ENCODE assay signal across 18 cellular contexts in the genomic region with DNA sequence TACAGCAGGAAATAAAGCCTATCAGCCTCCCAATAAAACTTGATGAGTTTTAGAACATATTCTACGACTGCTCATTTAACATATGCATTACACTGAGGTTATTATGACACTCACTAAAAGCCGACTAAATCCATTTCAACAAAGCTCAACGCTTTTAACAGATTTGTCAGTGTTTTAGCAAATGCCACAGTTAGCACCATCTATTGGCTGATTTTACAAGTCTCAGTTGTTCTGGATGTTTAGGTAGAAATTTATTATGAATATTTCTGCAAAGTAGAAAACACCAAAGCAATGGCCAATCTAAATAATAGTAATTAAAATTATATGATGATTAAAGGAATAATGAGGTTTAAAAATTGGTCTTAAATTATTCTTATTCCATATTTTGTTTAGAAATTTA.
DNase-seq lines count a peak whose midpoint lies in the region; ATAC-seq and TF ChIP-seq lines count a peak whose summit lies in the region.
"Had no signal": no experiment of that assay in that cellular context is flagged by ENCODE, and none has a peak within 500 bp of the region (broad histone marks: within the 10 kb centered on the region; RNA-seq: fewer than 3 reads in every experiment).

No MANE protein-coding gene starts in this region.

- no peaks in the 10 kb centered on the region for H3K9me2 ChIP-seq in SK-N-SH

- H3K27ac ChIP-seq in SK-N-SH (ENCODE audit: low read depth in 2 of 2, low read length in 1 of 2) (no peak overlapping the region), foreskin keratinocyte (no peak overlapping the region)
- H3K27ac ChIP-seq: BLaER1 treated with 17β-estradiol and CSF1 and Interleukin-3, amounts not matched to agents 10 nM and 100 nM had no signal

- peak; percentile 25; the same call in 1 of the 2 replicates for TF ChIP-seq CTCF in SK-N-SH (IDR thresholded peaks at IDR 0.05)
- TF ChIP-seq CTCF in foreskin keratinocyte (conservative IDR thresholded peaks at IDR 0.05): peak; percentile 26

- no peaks in the 10 kb centered on the region for H3K79me2 ChIP-seq in SK-N-SH (ENCODE audit: insufficient read depth)

- H3K9me3 ChIP-seq in SK-N-SH: no peaks in the 10 kb centered on the region

- no peak overlapping the region for H3K9ac ChIP-seq in SK-N-SH
- H3K9ac ChIP-seq: BLaER1 treated with 17β-estradiol and CSF1 and Interleukin-3, amounts not matched to agents 10 nM and 100 nM had no signal

- TF ChIP-seq EP300 in SK-N-SH (IDR thresholded peaks at IDR 0.05; ENCODE audit: borderline replicate concordance in 1 of 2, low read depth in 1 of 2, low read length in 1 of 2): no peak

- H3K27me3 ChIP-seq in SK-N-SH (ENCODE audit: insufficient read depth): no peaks in the 10 kb centered on the region
- no peaks in the 10 kb centered on the region for H3K27me3 ChIP-seq in foreskin keratinocyte
- H3K27me3 ChIP-seq: BLaER1 treated with 17β-estradiol and CSF1 and Interleukin-3, amounts not matched to agents 10 nM and 100 nM had no signal

- H2AFZ ChIP-seq in SK-N-SH (ENCODE audit: low read depth): no peak overlapping the region

- CTCF ChIA-PET in SK-N-SH (lab: Yijun Ruan, JAX): no interaction called here

- H3K4me1 ChIP-seq in SK-N-SH (ENCODE audit: control insufficient read depth in 1 of 2, insufficient read depth in 2 of 2, low read depth in 1 of 2, low read length in 1 of 2): no peaks in the 10 kb centered on the region
- H3K4me1 ChIP-seq in foreskin keratinocyte: peaks cover 3% of the 10 kb centered on the region
- H3K4me1 ChIP-seq: BLaER1 treated with 17β-estradiol and CSF1 and Interleukin-3, amounts not matched to agents 10 nM and 100 nM had no signal

- no peak for TF ChIP-seq RAD21 in SK-N-SH (IDR thresholded peaks at IDR 0.05; ENCODE audit: low read length)

- no peaks in the 10 kb centered on the region for H3F3A ChIP-seq in SK-N-SH (replicated peaks; ENCODE audit: insufficient read depth)

- no peak for DNase-seq in SK-N-SH
- DNase-seq in OCI-M1 (lab: John Stamatoyannopoulos, UW): peak; percentile 5
- no peak for DNase-seq in foreskin keratinocyte
- no peak for DNase-seq in NCI-H128 (lab: John Stamatoyannopoulos, UW; ENCODE audit: unreplicated experiment)
- DNase-seq in 8988T: no peak
- DNase-seq: AML-193; CD4-positive, alpha-beta T cell; COR-L47; Karpas-422; MV-4-11; NCI-H1105; NCI-H146; NCI-H1930; NCI-H446 treated with DMSO at 0.1 percent for 48 hours; NCI-H526 had no signal

- no peaks in the 10 kb centered on the region for H3K36me3 ChIP-seq in SK-N-SH (replicated peaks in 1 of 2; ENCODE audit: control insufficient read depth in 1 of 2, insufficient read depth in 2 of 2, low read length in 1 of 2)
- H3K36me3 ChIP-seq: BLaER1 treated with 17β-estradiol and CSF1 and Interleukin-3, amounts not matched to agents 10 nM and 100 nM had no signal

- no peak overlapping the region for H3K4me3 ChIP-seq in SK-N-SH (ENCODE audit: low read depth in 2 of 2, low read length in 1 of 2)
- H3K4me3 ChIP-seq: BLaER1 treated with 17β-estradiol and CSF1 and Interleukin-3, amounts not matched to agents 10 nM and 100 nM had no signal

- H4K20me1 ChIP-seq in SK-N-SH (ENCODE audit: insufficient read depth): no peaks in the 10 kb centered on the region
- H4K20me1 ChIP-seq: BLaER1 treated with 17β-estradiol and CSF1 and Interleukin-3, amounts not matched to agents 10 nM and 100 nM had no signal

- no peak overlapping the region for H3K4me2 ChIP-seq in SK-N-SH
- H3K4me2 ChIP-seq: BLaER1 treated with 17β-estradiol and CSF1 and Interleukin-3, amounts not matched to agents 10 nM and 100 nM had no signal

- no peak for ATAC-seq in SK-N-SH treated with all-trans-retinoic acid at 6 μM for 48 hours
- ATAC-seq in foreskin keratinocyte: no peak
- no peak for ATAC-seq in GM19452 (IDR thresholded peaks at IDR 0.05; ENCODE audit: unreplicated experiment)

- 16% methylated on average over 3 of the region's 3 CpGs for WGBS in SK-N-SH (ENCODE audit: low lambda C conversion rate)

- POLR2A ChIA-PET in SK-N-SH (lab: Yijun Ruan, JAX): no interaction called here

TF ChIP-seq in SK-N-SH, 30 proteins besides CTCF, POLR2A, EP300 and RAD21:
- TF ChIP-seq FOXJ3 (CRISPR knock-in tag; IDR thresholded peaks at IDR 0.05) (no peak), JUND (IDR thresholded peaks at IDR 0.05) (no peak), TAF1 (IDR thresholded peaks at IDR 0.05; ENCODE audit: borderline replicate concordance, low read depth, low read length) (no peak), NFIC (IDR thresholded peaks at IDR 0.05; ENCODE audit: borderline replicate concordance) (no peak), POLR2AphosphoS5 (IDR thresholded peaks at IDR 0.05; ENCODE audit: low read depth, low read length) (no peak)
- TF ChIP-seq, protein P1, sequence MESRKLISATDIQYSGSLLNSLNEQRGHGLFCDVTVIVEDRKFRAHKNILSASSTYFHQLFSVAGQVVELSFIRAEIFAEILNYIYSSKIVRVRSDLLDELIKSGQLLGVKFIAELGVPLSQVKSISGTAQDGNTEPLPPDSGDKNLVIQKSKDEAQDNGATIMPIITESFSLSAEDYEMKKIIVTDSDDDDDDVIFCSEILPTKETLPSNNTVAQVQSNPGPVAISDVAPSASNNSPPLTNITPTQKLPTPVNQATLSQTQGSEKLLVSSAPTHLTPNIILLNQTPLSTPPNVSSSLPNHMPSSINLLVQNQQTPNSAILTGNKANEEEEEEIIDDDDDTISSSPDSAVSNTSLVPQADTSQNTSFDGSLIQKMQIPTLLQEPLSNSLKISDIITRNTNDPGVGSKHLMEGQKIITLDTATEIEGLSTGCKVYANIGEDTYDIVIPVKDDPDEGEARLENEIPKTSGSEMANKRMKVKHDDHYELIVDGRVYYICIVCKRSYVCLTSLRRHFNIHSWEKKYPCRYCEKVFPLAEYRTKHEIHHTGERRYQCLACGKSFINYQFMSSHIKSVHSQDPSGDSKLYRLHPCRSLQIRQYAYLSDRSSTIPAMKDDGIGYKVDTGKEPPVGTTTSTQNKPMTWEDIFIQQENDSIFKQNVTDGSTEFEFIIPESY (IDR thresholded peaks at IDR 0.05; ENCODE audit: borderline replicate concordance, low read depth): no peak
- TF ChIP-seq, protein P2, sequence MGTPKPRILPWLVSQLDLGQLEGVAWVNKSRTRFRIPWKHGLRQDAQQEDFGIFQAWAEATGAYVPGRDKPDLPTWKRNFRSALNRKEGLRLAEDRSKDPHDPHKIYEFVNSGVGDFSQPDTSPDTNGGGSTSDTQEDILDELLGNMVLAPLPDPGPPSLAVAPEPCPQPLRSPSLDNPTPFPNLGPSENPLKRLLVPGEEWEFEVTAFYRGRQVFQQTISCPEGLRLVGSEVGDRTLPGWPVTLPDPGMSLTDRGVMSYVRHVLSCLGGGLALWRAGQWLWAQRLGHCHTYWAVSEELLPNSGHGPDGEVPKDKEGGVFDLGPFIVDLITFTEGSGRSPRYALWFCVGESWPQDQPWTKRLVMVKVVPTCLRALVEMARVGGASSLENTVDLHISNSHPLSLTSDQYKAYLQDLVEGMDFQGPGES (IDR thresholded peaks at IDR 0.05; ENCODE audit: low read depth, low read length): no peak

TF ChIP-seq in SK-N-SH treated with all-trans-retinoic acid at 6 μM for 48 hours, 23 proteins besides CTCF, POLR2A, EP300 and RAD21 (continues in another document):
- TF ChIP-seq, protein P3, sequence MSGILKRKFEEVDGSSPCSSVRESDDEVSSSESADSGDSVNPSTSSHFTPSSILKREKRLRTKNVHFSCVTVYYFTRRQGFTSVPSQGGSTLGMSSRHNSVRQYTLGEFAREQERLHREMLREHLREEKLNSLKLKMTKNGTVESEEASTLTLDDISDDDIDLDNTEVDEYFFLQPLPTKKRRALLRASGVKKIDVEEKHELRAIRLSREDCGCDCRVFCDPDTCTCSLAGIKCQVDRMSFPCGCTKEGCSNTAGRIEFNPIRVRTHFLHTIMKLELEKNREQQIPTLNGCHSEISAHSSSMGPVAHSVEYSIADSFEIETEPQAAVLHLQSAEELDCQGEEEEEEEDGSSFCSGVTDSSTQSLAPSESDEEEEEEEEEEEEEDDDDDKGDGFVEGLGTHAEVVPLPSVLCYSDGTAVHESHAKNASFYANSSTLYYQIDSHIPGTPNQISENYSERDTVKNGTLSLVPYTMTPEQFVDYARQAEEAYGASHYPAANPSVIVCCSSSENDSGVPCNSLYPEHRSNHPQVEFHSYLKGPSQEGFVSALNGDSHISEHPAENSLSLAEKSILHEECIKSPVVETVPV (CRISPR knock-in tag; IDR thresholded peaks at IDR 0.05): no peak
- TF ChIP-seq BACH2 (CRISPR knock-in tag; IDR thresholded peaks at IDR 0.05; ENCODE audit: borderline replicate concordance): no peak
- no peak for TF ChIP-seq ZNF8 (CRISPR knock-in tag; IDR thresholded peaks at IDR 0.05)
- TF ChIP-seq RARB (CRISPR knock-in tag; IDR thresholded peaks at IDR 0.05): no peak
- TF ChIP-seq PPARA (CRISPR knock-in tag; IDR thresholded peaks at IDR 0.05; ENCODE audit: borderline replicate concordance): no peak
- no peak for TF ChIP-seq POU6F1 (CRISPR knock-in tag; IDR thresholded peaks at IDR 0.05; ENCODE audit: borderline replicate concordance, low read depth)
- no peak for TF ChIP-seq ZFP30 (CRISPR knock-in tag; IDR thresholded peaks at IDR 0.05)
- TF ChIP-seq TOX (CRISPR knock-in tag; IDR thresholded peaks at IDR 0.05; ENCODE audit: borderline replicate concordance): no peak
- TF ChIP-seq, protein P4, sequence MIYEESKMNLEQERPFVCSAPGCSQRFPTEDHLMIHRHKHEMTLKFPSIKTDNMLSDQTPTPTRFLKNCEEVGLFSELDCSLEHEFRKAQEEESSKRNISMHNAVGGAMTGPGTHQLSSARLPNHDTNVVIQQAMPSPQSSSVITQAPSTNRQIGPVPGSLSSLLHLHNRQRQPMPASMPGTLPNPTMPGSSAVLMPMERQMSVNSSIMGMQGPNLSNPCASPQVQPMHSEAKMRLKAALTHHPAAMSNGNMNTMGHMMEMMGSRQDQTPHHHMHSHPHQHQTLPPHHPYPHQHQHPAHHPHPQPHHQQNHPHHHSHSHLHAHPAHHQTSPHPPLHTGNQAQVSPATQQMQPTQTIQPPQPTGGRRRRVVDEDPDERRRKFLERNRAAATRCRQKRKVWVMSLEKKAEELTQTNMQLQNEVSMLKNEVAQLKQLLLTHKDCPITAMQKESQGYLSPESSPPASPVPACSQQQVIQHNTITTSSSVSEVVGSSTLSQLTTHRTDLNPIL (CRISPR knock-in tag; IDR thresholded peaks at IDR 0.05; ENCODE audit: low read depth): no peak
- TF ChIP-seq ZC3H10 (CRISPR knock-in tag; IDR thresholded peaks at IDR 0.05): no peak
